17 cellular contexts compared by ENCODE assay signal in the genomic region with DNA sequence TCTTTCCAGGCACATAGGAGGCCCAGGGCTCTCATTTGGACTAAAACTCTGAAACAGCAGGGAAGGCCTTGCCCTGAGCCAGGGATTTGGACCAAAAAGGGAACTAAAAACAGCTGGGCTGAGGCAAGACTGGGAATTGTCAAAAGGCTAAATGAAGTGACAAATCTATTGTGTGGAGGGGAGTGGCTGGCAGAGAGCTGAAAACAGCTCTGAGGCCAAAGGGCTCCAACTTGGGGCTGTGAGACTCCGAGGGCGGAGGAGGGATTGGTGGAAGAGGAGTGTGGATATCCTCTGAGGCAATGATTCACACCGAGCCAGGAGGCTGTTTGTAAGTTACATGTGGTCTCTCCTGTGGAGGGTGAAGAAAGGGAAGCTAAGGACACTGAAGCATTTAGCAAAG.
DNase-seq lines count a peak whose midpoint lies in the region; ATAC-seq and TF ChIP-seq lines count a peak whose summit lies in the region.
"Had no signal": no experiment of that assay in that cellular context is flagged by ENCODE, and none has a peak within 500 bp of the region (broad histone marks: within the 10 kb centered on the region; RNA-seq: fewer than 3 reads in every experiment).

No MANE protein-coding gene starts in this region.

- H3K4me1 ChIP-seq in mucosa of descending colon (ENCODE audit: low read depth): no peaks in the 10 kb centered on the region
- no peaks in the 10 kb centered on the region for H3K4me1 ChIP-seq in transverse colon
- H3K4me1 ChIP-seq in PC-3 (ENCODE audit: insufficient read depth, low read length): peaks cover 18% of the 10 kb centered on the region
- H3K4me1 ChIP-seq: pancreas had no signal

- H3K36me3 ChIP-seq in mucosa of descending colon (ENCODE audit: low read depth) (no peaks in the 10 kb centered on the region), transverse colon (no peaks in the 10 kb centered on the region), PC-3 (ENCODE audit: low read depth, low read length) (no peaks in the 10 kb centered on the region)
- H3K36me3 ChIP-seq: pancreas had no signal

- no peaks in the 10 kb centered on the region for H3K79me2 ChIP-seq in PC-3 (ENCODE audit: low read length)

- ATAC-seq in mucosa of descending colon: peak; percentile 25
- ATAC-seq in GM21447 (IDR thresholded peaks at IDR 0.05; ENCODE audit: unreplicated experiment): no peak
- no peak for ATAC-seq in HG03175 (IDR thresholded peaks at IDR 0.05; ENCODE audit: unreplicated experiment)
- no peak for ATAC-seq in PC-3
- ATAC-seq: activated T-cell treated with anti-CD3 and anti-CD28 coated beads, Interleukin-2, amount 50 U/mL, for 72 hours; stimulated activated naive CD8-positive, alpha-beta T cell treated with anti-CD3 and anti-CD28 coated beads, Interleukin-15, Interleukin-2, amounts not matched to agents 100 U/mL and 50 U/mL, for 24 hours had no signal

- no peak overlapping the region for H2AFZ ChIP-seq in PC-3 (ENCODE audit: low read length)

- H3F3A ChIP-seq in PC-3 (ENCODE audit: low read length, unreplicated experiment): peaks cover 5% of the 10 kb centered on the region

- WGBS in transverse colon (ENCODE audit: low coverage in 1 of 2), 2 donors: 66% methylated on average over 3 of the region's 3 CpGs; no CpG with 5 or more reads in 1 of the 2 donors

- TF ChIP-seq EP300 in transverse colon (IDR thresholded peaks at IDR 0.05; ENCODE audit: low read depth): no peak

- no peaks in the 10 kb centered on the region for H3K27me3 ChIP-seq in transverse colon
- H3K27me3 ChIP-seq in PC-3 (ENCODE audit: low read length): no peaks in the 10 kb centered on the region

- H3K27ac ChIP-seq in transverse colon (no peak overlapping the region), PC-3 (ENCODE audit: low read length) (no peak overlapping the region)
- H3K27ac ChIP-seq: pancreas, SK-N-MC had no signal

- DNase-seq in NCI-H446 treated with DMSO at 0.1 percent for 48 hours (lab: John Stamatoyannopoulos, UW) (peak; percentile 33), fibroblast of mammary gland (ENCODE audit: low read depth) (peak; percentile 95), mucosa of descending colon (peak in 1 of 3 donors; percentile 4), transverse colon (peak; percentile 10), DMS114 treated with DMSO at 0.1 percent for 48 hours (lab: John Stamatoyannopoulos, UW; ENCODE audit: unreplicated experiment) (no peak), PC-3 (no peak)
- DNase-seq: activated CD4-positive, CD25-positive, alpha-beta regulatory T cell; activated T-cell treated with anti-CD3 and anti-CD28 coated beads, Interleukin-2, amount 50 U/mL, for 72 hours; CD8-positive, alpha-beta memory T cell; NCI-H1092; NCI-H526; pancreas; stimulated activated CD4-positive, alpha-beta T cell treated with anti-CD3 and anti-CD28 coated beads, Interleukin-4, amount 100 ng/mL, for 1 hour; stimulated activated naive CD8-positive, alpha-beta T cell treated with anti-CD3 and anti-CD28 coated beads, Interleukin-15, Interleukin-2, amounts not matched to agents 100 U/mL and 50 U/mL, for 24 hours had no signal

- H3K9me3 ChIP-seq in mucosa of descending colon (no peaks in the 10 kb centered on the region), transverse colon (no peaks in the 10 kb centered on the region), PC-3 (ENCODE audit: low read length) (no peaks in the 10 kb centered on the region)
- H3K9me3 ChIP-seq: pancreas had no signal

- no peak overlapping the region for H3K9ac ChIP-seq in PC-3 (ENCODE audit: low read length)

- CTCF ChIA-PET in PC-3 (lab: Charles Lee): no interaction called here

- no peaks in the 10 kb centered on the region for H4K20me1 ChIP-seq in PC-3 (ENCODE audit: low read length)

- no peak overlapping the region for H3K4me2 ChIP-seq in PC-3 (ENCODE audit: low read length)

- POLR2A ChIA-PET in PC-3 (lab: Charles Lee; ENCODE audit: unreplicated experiment): no interaction called here

- TF ChIP-seq POLR2A in transverse colon (IDR thresholded peaks at IDR 0.05): no peak

- TF ChIP-seq CTCF in fibroblast of mammary gland (conservative IDR thresholded peaks at IDR 0.05; ENCODE audit: control insufficient read depth, insufficient read depth, low read depth, low read length) (no peak), mucosa of descending colon (IDR thresholded peaks at IDR 0.05) (no peak), transverse colon (IDR thresholded peaks at IDR 0.05) (no peak), PC-3 (conservative IDR thresholded peaks at IDR 0.05; ENCODE audit: low read depth, low read length) (no peak)

- H3K4me3 ChIP-seq in fibroblast of mammary gland (ENCODE audit: control insufficient read depth, low read depth, low read length) (no peak overlapping the region), mucosa of descending colon (no peak overlapping the region), transverse colon (no peak overlapping the region), PC-3 (ENCODE audit: low read length) (no peak overlapping the region)
- H3K4me3 ChIP-seq: pancreas, SK-N-MC had no signal

- in situ Hi-C loops in transverse colon (cut with MboI; ENCODE audit: low pct_ligation_motif_present in 1 of 4, low pct_unique_long_range_greater_than_20kb in 1 of 4, low sequenced_read_pairs in 3 of 4): no loop called here

- intact Hi-C loops in mucosa of descending colon (cut with DNase I, micrococcal nuclease) (no loop called here), transverse colon (cut with DNase I; ENCODE audit: low total_unique reads) (no loop called here), PC-3 (cut with micrococcal nuclease) (no loop called here)

- no TSS peak for BruUV-seq in PC-3 (replicated peaks; lab: Mats Ljungman, UMichigan)

- H3K9me2 ChIP-seq in PC-3 (replicated peaks; ENCODE audit: low read length): no peaks in the 10 kb centered on the region

Comparison
In these comparisons a context has a peak if more than half of its experiments do, and no peak if none do; other contexts are left out.
1. DNase-seq: peak in NCI-H446 treated with DMSO at 0.1 percent for 48 hours (single experiment), fibroblast of mammary gland (single experiment) and transverse colon (single experiment); none in DMS114 treated with DMSO at 0.1 percent for 48 hours (single experiment) and PC-3 (single experiment).